In genomic region chr5:148421661-148422060, GRCh38 we compare ENCODE assay signal across 25 cellular contexts.
"Had no signal": no experiment of that assay in that cellular context is flagged by ENCODE, and none has a peak within 500 bp of the region (broad histone marks: within the 10 kb centered on the region; RNA-seq: fewer than 3 reads in every experiment).

No MANE protein-coding gene starts in this region.

- ATAC-seq: activated CD4-positive, CD25-positive, alpha-beta regulatory T cell treated with anti-CD3 and anti-CD28 coated beads, Interleukin-2, amount 50 U/mL, for 24 hours; body of pancreas; heart right ventricle; left cardiac atrium; mucosa of descending colon; sciatic nerve; upper lobe of right lung had no signal

- H3K27me3 ChIP-seq: body of pancreas, cardiac muscle cell, heart right ventricle, thyroid gland, upper lobe of right lung had no signal

- H3K4me3 ChIP-seq: body of pancreas, cardiac muscle cell, heart right ventricle, mucosa of descending colon, SK-N-MC, smooth muscle cell, thyroid gland, upper lobe of right lung had no signal

- H3K4me1 ChIP-seq: body of pancreas, thyroid gland, upper lobe of right lung had no signal

- H3K27ac Mint-ChIP-seq: activated T-helper 1 cell treated with anti-CD3 and anti-CD28 coated beads, Interleukin-12 subunit alpha, Interleukin-12 subunit beta, Interleukin-2, Interleukin-4 antibody, amounts not matched to agents 30 ng/mL and 10 ng/mL and 1 ng/mL, durations not matched to agents 14 hours and 24 hours and 36 hours had no signal

- H3K4me3 Mint-ChIP-seq: activated T-helper 1 cell treated with anti-CD3 and anti-CD28 coated beads, Interleukin-12 subunit alpha, Interleukin-12 subunit beta, Interleukin-2, Interleukin-4 antibody, amounts not matched to agents 30 ng/mL and 10 ng/mL and 1 ng/mL, durations not matched to agents 14 hours and 24 hours and 36 hours; neural crest cell had no signal

- H3K9me3 Mint-ChIP-seq: activated T-helper 1 cell treated with anti-CD3 and anti-CD28 coated beads, Interleukin-12 subunit alpha, Interleukin-12 subunit beta, Interleukin-2, Interleukin-4 antibody, amounts not matched to agents 30 ng/mL and 10 ng/mL and 1 ng/mL, durations not matched to agents 14 hours and 24 hours and 36 hours; neural crest cell had no signal

- H3K4me1 Mint-ChIP-seq: neural crest cell had no signal

- H3K27ac ChIP-seq: body of pancreas, cardiac muscle cell, epithelial cell of prostate, heart right ventricle, SK-N-MC, thyroid gland, upper lobe of right lung had no signal

- DNase-seq: activated CD4-positive, alpha-beta T cell treated with anti-CD3 and anti-CD28 coated beads, Interleukin-2, amount 50 U/mL, for 1 hour; activated CD8-positive, alpha-beta memory T cell treated with anti-CD3 and anti-CD28 coated beads, Interleukin-2, amount 50 U/mL, for 48 hours; activated gamma-delta T cell treated with Interleukin-2 at 50 U/mL for 16 hours; anterior cingulate cortex; body of pancreas; heart right ventricle; islet precursor cell; left cardiac atrium; mesenchymal stem cell; mucosa of descending colon; occipital lobe; posterior cingulate gyrus; stimulated activated CD4-positive, alpha-beta T cell treated with anti-CD3 and anti-CD28 coated beads, Interleukin-15, amount 100 ng/mL, for 24 hours; stimulated activated naive CD4-positive, alpha-beta T cell treated with Interleukin-2 at 50 U/mL for 16 hours; substantia nigra; thyroid gland; upper lobe of right lung had no signal

- H3K4me2 ChIP-seq: smooth muscle cell had no signal

- H3K9me3 ChIP-seq: body of pancreas, heart right ventricle, mucosa of descending colon, thyroid gland, upper lobe of right lung had no signal
